In the genomic region with DNA sequence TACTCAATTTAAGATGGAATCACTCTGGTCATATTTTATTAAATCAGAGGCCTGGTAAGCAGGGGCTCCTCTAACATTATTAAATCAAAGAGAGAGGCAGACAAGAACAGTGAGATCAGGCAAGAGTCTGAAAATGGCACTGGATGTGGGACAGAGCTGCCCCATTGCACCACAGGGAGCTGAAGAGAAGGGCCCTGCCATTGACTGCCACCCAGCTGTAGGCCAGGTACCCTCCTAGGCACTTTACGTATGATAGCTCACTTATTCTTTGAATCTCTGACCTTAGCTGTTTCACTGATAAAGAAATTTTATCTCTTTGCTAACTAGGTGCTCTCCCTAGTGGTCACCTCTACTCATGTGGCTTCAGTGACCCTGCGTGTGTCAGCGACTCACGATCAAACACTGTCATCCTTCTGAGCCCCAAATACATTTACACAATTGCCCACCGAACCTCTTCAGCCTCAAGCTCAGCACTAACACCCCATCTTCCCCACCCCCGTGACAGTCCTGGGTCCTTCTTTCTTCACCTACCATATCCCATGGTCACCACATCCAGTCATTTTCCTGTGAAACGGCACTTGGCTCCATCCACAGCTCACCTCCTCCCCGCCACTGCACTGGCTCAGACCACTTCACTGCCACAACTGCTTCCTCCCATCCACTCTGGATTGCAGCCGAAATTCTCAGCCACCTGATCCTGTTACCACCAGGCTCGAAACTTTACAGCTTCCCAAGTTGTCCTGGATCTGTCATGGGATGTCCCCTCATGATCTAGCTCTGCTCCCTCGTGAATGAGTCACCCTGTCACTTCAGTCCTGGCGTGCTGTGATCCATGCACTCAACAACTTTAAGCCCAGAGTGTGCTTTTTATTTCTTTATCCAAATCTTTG, we compare ENCODE assay signal across 17 cellular contexts.
"Had no signal": no experiment of that assay in that cellular context is flagged by ENCODE, and none has a peak within 500 bp of the region (broad histone marks: within the 10 kb centered on the region; RNA-seq: fewer than 3 reads in every experiment).

No MANE protein-coding gene starts in this region.

- H3K4me1 ChIP-seq: colonic mucosa, prostate gland, thyroid gland had no signal

- H3K9me3 ChIP-seq: colonic mucosa, prostate gland, thyroid gland had no signal

- H3K36me3 ChIP-seq: colonic mucosa, prostate gland, thyroid gland had no signal

- H3K4me1 Mint-ChIP-seq: activated CD4-positive, alpha-beta memory T cell treated with anti-CD3 and anti-CD28 coated beads, Interleukin-2, amount 10 ng/mL, durations not matched to agents 7 days and 5 days; activated CD8-positive, alpha-beta memory T cell treated with anti-CD3 and anti-CD28 coated beads, Interleukin-2, amount 10 ng/mL, durations not matched to agents 7 days and 5 days; brain had no signal

- H3K27ac ChIP-seq: colonic mucosa, hepatocyte, prostate gland, thyroid gland had no signal

- H3K4me3 ChIP-seq: colonic mucosa, hepatocyte, prostate gland, thyroid gland had no signal

- H3K36me3 Mint-ChIP-seq: activated CD8-positive, alpha-beta memory T cell treated with anti-CD3 and anti-CD28 coated beads, Interleukin-2, amount 10 ng/mL, durations not matched to agents 7 days and 5 days; brain had no signal

- H3K9me3 Mint-ChIP-seq: activated CD4-positive, alpha-beta memory T cell treated with anti-CD3 and anti-CD28 coated beads, Interleukin-2, amount 10 ng/mL, durations not matched to agents 7 days and 5 days had no signal

- H3K4me3 Mint-ChIP-seq: activated CD4-positive, alpha-beta memory T cell treated with anti-CD3 and anti-CD28 coated beads, Interleukin-2, amount 10 ng/mL, durations not matched to agents 7 days and 5 days; activated CD8-positive, alpha-beta memory T cell treated with anti-CD3 and anti-CD28 coated beads, Interleukin-2, amount 10 ng/mL, durations not matched to agents 7 days and 5 days; activated naive CD4-positive, alpha-beta T cell treated with anti-CD3 and anti-CD28 coated beads for 36 hours; brain had no signal

- H3K27me3 ChIP-seq: colonic mucosa, hepatocyte, thyroid gland had no signal

- DNase-seq: activated CD4-positive, alpha-beta memory T cell treated with anti-CD3 and anti-CD28 coated beads, Interleukin-2, amount 10 ng/mL, durations not matched to agents 7 days and 5 days; activated CD4-positive, alpha-beta T cell treated with anti-CD3 and anti-CD28 coated beads for 48 hours; activated CD4-positive, CD25-positive, alpha-beta regulatory T cell; activated CD8-positive, alpha-beta memory T cell treated with anti-CD3 and anti-CD28 coated beads, Interleukin-2, amount 10 ng/mL, durations not matched to agents 7 days and 5 days; activated naive CD4-positive, alpha-beta T cell treated with anti-CD3 and anti-CD28 coated beads for 36 hours; central memory CD4-positive, alpha-beta T cell; colonic mucosa; mammary epithelial cell; midbrain; stimulated activated naive CD4-positive, alpha-beta T cell; T1000; thyroid gland had no signal

- ATAC-seq: activated CD8-positive, alpha-beta memory T cell treated with anti-CD3 and anti-CD28 coated beads, Interleukin-2, amount 10 ng/mL, durations not matched to agents 7 days and 5 days; esophagus mucosa; sciatic nerve had no signal
